Comparison of ENCODE assay signal across 1 cellular context in the genomic region with DNA sequence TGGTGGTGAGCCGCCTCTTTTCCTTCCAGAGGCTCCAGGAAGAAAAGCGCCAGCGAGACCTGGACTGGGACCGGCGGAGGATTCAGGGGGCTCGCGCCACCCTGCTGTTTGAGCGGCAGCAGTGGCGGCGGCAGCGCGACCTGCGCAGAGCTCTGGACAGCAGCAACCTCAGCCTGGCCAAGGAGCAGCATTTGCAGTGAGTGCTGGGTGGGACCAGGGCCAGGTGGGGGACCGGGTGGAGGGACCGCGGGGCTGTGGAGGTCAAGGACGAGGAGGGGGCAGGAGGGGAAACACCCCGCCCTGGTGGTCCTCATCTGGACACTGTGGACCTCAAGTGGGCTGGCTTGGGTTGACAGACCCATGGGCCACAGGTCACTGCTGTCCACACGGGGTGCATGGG.
TF ChIP-seq lines count a peak whose summit lies in the region.

No MANE protein-coding gene starts in this region.

TF ChIP-seq in SK-N-SH treated with all-trans-retinoic acid at 6 μM for 48 hours, 23 proteins besides CTCF, POLR2A, EP300 and RAD21 (continued from another document):
- TF ChIP-seq PATZ1 (CRISPR knock-in tag; IDR thresholded peaks at IDR 0.05; ENCODE audit: borderline replicate concordance) (no peak), ZC3H10 (CRISPR knock-in tag; IDR thresholded peaks at IDR 0.05) (no peak), CSDC2 (CRISPR knock-in tag; IDR thresholded peaks at IDR 0.05) (no peak)
TF ChIP-seq in SK-N-SH treated with all-trans-retinoic acid at 6 μM for 48 hours: peak in this region for 0.
